In genomic region chr9:112581469-112582176, GRCh38 we compare ENCODE assay signal across 23 cellular contexts.
A peak's percentile ranks its signal among the peaks of the same experiment; 100 is the strongest.
DNase-seq lines count a peak whose midpoint lies in the region; ATAC-seq, FAIRE-seq and TF ChIP-seq lines count a peak whose summit lies in the region.
"Had no signal": no experiment of that assay in that cellular context is flagged by ENCODE, and none has a peak within 500 bp of the region (broad histone marks: within the 10 kb centered on the region; RNA-seq: fewer than 3 reads in every experiment).

No MANE protein-coding gene starts in this region.

- peak; percentile 44 for FAIRE-seq in HepG2 (lab: Jason Lieb, UNC)
- FAIRE-seq: GM18507, K562 had no signal

- H3K4me1 ChIP-seq in HepG2 (ENCODE audit: insufficient read depth, low read length) (peaks cover 51% of the 10 kb centered on the region), right lobe of liver (no peaks in the 10 kb centered on the region), endodermal cell (ENCODE audit: control insufficient read depth, insufficient read depth, low read length) (peaks cover 17% of the 10 kb centered on the region), neural progenitor cell (peaks cover 19% of the 10 kb centered on the region)

- H3K79me2 ChIP-seq in HepG2 (ENCODE audit: insufficient read depth, low read length) (peaks cover 12% of the 10 kb centered on the region), neural progenitor cell (ENCODE audit: low read depth) (peaks cover 99% of the 10 kb centered on the region)

- H3K4me2 ChIP-seq in HepG2 (ENCODE audit: low read depth, low read length) (peak overlapping the region; percentile 49), neural progenitor cell (peak overlapping the region; percentile 32)

- H3K4me3 Mint-ChIP-seq in endodermal cell (no peak overlapping the region), neural progenitor cell (no peak overlapping the region)
- H3K4me3 Mint-ChIP-seq: HFFc6 had no signal

- peak; percentile 96 for ATAC-seq in HepG2
- no peak for ATAC-seq in right lobe of liver
- no peak for ATAC-seq in GM21515 (IDR thresholded peaks at IDR 0.05; ENCODE audit: unreplicated experiment)
- ATAC-seq: K562, Panc1 had no signal

- TF ChIP-seq EP300 in HepG2 (IDR thresholded peaks at IDR 0.05; ENCODE audit: low read depth in 2 of 2, low read length in 2 of 2) (peak in 1 of 2 experiments; percentile 43; a peak in 1 of 4 replicates), HepG2 (CRISPR knock-in tag; IDR thresholded peaks at IDR 0.05; ENCODE audit: borderline replicate concordance) (no peak)

- H3K9ac ChIP-seq in HepG2 (ENCODE audit: insufficient read depth, low read depth, low read length): no peak overlapping the region
- H3K9ac ChIP-seq in endodermal cell (ENCODE audit: extremely low read depth, low read length, poor library complexity, severe bottlenecking): no peak overlapping the region
- H3K9ac ChIP-seq in neural progenitor cell: no peak overlapping the region

- no TSS peak for BruUV-seq in HepG2 (replicated peaks; lab: Mats Ljungman, UMichigan)

- peaks cover 26% of the 10 kb centered on the region for H3K4me1 Mint-ChIP-seq in endodermal cell
- peaks cover 23% of the 10 kb centered on the region for H3K4me1 Mint-ChIP-seq in neural progenitor cell

- H3K27ac Mint-ChIP-seq in endodermal cell (peak overlapping the region; percentile 60), neural progenitor cell (no peak overlapping the region)
- H3K27ac Mint-ChIP-seq: HFFc6 had no signal

- H3K36me3 ChIP-seq in HepG2 (replicated peaks in 1 of 2; ENCODE audit: control insufficient read depth in 1 of 2, insufficient read depth in 2 of 2, low read length in 2 of 2) (peaks cover 2% of the 10 kb centered on the region in 2 experiments; a peak in 2 of 5 replicates), right lobe of liver (no peaks in the 10 kb centered on the region), endodermal cell (ENCODE audit: control insufficient read depth, insufficient read depth, low read length) (peaks cover 1% of the 10 kb centered on the region), neural progenitor cell (no peaks in the 10 kb centered on the region)
- H3K36me3 ChIP-seq: HAP-1 had no signal

- H2AFZ ChIP-seq in HepG2 (ENCODE audit: low read length) (no peak overlapping the region), neural progenitor cell (replicated peaks) (no peak overlapping the region)

- H3K9me3 ChIP-seq in HepG2 (ENCODE audit: low read length) (no peaks in the 10 kb centered on the region), right lobe of liver (no peaks in the 10 kb centered on the region), endodermal cell (ENCODE audit: control insufficient read depth, low read length) (no peaks in the 10 kb centered on the region), neural progenitor cell (ENCODE audit: low read depth) (no peaks in the 10 kb centered on the region)
- H3K9me3 ChIP-seq: HAP-1 had no signal

- no peaks in the 10 kb centered on the region for H3K9me3 Mint-ChIP-seq in endodermal cell
- H3K9me3 Mint-ChIP-seq in neural progenitor cell: peaks cover 1% of the 10 kb centered on the region
- H3K9me3 Mint-ChIP-seq: HFFc6 had no signal

- POLR2A ChIA-PET in HepG2 (lab: Yijun Ruan, JAX): interaction anchor here (1.8 kb wide), 2 partner anchors 11 to 95 kb away, joined by 4 to 5 read pairs; partner anchors contain the start of gene KIAA1958

- in situ Hi-C loops in HepG2 (cut with HindIII; ENCODE audit: extremely low pct_ligation_motif_present, low pct_unique_long_range_greater_than_20kb): no loop called here

- H4K20me1 ChIP-seq in HepG2 (ENCODE audit: insufficient read depth, low read length) (peaks cover 3% of the 10 kb centered on the region), neural progenitor cell (ENCODE audit: low read depth) (peaks cover 93% of the 10 kb centered on the region)

- H3K4me3 ChIP-seq in HepG2 (replicated peaks in 1 of 3; ENCODE audit: insufficient read depth in 1 of 3, low read depth in 2 of 3, low read length in 3 of 3) (no peak overlapping the region), right lobe of liver (no peak overlapping the region), endodermal cell (ENCODE audit: low read length) (no peak overlapping the region), neural progenitor cell (no peak overlapping the region)
- H3K4me3 ChIP-seq: HAP-1, K562 had no signal

- CTCF ChIA-PET in HepG2 (lab: Yijun Ruan, JAX; ENCODE audit: low intra/inter-chr PET ratio, low total read pairs): no interaction called here

- TF ChIP-seq RAD21 in HepG2 (CRISPR knock-in tag; IDR thresholded peaks at IDR 0.05): no peak

- 78% methylated on average over 7 of the region's 7 CpGs for WGBS in HepG2 (ENCODE audit: low lambda C conversion rate)
- WGBS in right lobe of liver (ENCODE audit: insufficient coverage, low coverage, low lambda C conversion rate, missing lambda C conversion rate): 90% methylated on average over 7 of the region's 7 CpGs
- 93 to 94% methylated on average over 5 to 7 of the region's 7 CpGs for WGBS in endodermal cell (ENCODE audit: insufficient coverage in 1 of 2, insufficient read length in 1 of 2), 2 experiments

- peak overlapping the region; percentile 69 for H3K27ac ChIP-seq in HepG2 (ENCODE audit: extremely low read length, insufficient read depth, low read length)
- H3K27ac ChIP-seq in right lobe of liver: no peak overlapping the region
- no peak overlapping the region for H3K27ac ChIP-seq in endodermal cell (ENCODE audit: low read depth, low read length)
- H3K27ac ChIP-seq in neural progenitor cell: no peak overlapping the region
- H3K27ac ChIP-seq: RWPE1 had no signal

- H3K36me3 Mint-ChIP-seq in endodermal cell (ENCODE audit: low read depth) (peaks cover 1% of the 10 kb centered on the region), neural progenitor cell (peaks cover 7% of the 10 kb centered on the region)

- TF ChIP-seq CTCF in HepG2 (CRISPR knock-in tag; IDR thresholded peaks at IDR 0.05) (no peak), right lobe of liver (IDR thresholded peaks at IDR 0.05) (no peak), endodermal cell (conservative IDR thresholded peaks at IDR 0.05) (no peak), neural progenitor cell (IDR thresholded peaks at IDR 0.05) (no peak)

- DNase-seq in HepG2 (ENCODE audit: low spot score): peak; percentile 78
- no peak for DNase-seq in right lobe of liver
- DNase-seq in endodermal cell: no peak
- DNase-seq in neural progenitor cell (ENCODE audit: low spot score): peak; percentile 24
- no peak for DNase-seq in glomerular visceral epithelial cell (ENCODE audit: extremely low spot score)
- no peak for DNase-seq in NCI-H187 (lab: John Stamatoyannopoulos, UW)
- DNase-seq: 8988T, Calu3, DND-41, HFFc6, MV-4-11, NCI-H1105, NCI-H1436 treated with DMSO at 0.1 percent for 48 hours, NCI-H1930, NCI-H2107, NCI-H774, SHP77 had no signal

- no peaks in the 10 kb centered on the region for H3F3A ChIP-seq in neural progenitor cell (ENCODE audit: low read depth)

- intact Hi-C loops in HepG2 (cut with micrococcal nuclease; ENCODE audit: unreplicated experiment): no loop called here
- intact Hi-C loops in right lobe of liver (cut with DNase I): no loop called here

- H3K27me3 Mint-ChIP-seq in endodermal cell (ENCODE audit: insufficient read depth) (no peaks in the 10 kb centered on the region), neural progenitor cell (ENCODE audit: insufficient read depth, low read depth) (no peaks in the 10 kb centered on the region)

- H3K27me3 ChIP-seq in HepG2 (ENCODE audit: control insufficient read depth in 1 of 2, insufficient read depth in 2 of 2, low read length in 2 of 2): no peaks in the 10 kb centered on the region
- no peaks in the 10 kb centered on the region for H3K27me3 ChIP-seq in right lobe of liver
- H3K27me3 ChIP-seq in endodermal cell (ENCODE audit: control insufficient read depth, insufficient read depth, low read length, poor library complexity, severe bottlenecking): no peaks in the 10 kb centered on the region
- H3K27me3 ChIP-seq in neural progenitor cell: no peaks in the 10 kb centered on the region

- TF ChIP-seq POLR2A in HepG2 (IDR thresholded peaks at IDR 0.05; ENCODE audit: insufficient read depth in 1 of 2, low read depth in 2 of 2, low read length in 2 of 2) (no peak), right lobe of liver (IDR thresholded peaks at IDR 0.05) (no peak)

TF ChIP-seq in HepG2, 621 proteins besides CTCF, POLR2A, EP300 and RAD21 (continues in another document):
- TF ChIP-seq FOXO4 (CRISPR knock-in tag; conservative IDR thresholded peaks at IDR 0.05): no peak
- TF ChIP-seq HOMEZ (CRISPR knock-in tag; IDR thresholded peaks at IDR 0.05; ENCODE audit: low read depth): peak; percentile 70; the same call in 1 of the 2 replicates
- TF ChIP-seq ZBTB38 (CRISPR knock-in tag; IDR thresholded peaks at IDR 0.05): no peak
- no peak for TF ChIP-seq XRCC5 (optimal IDR thresholded peaks at IDR 0.05; ENCODE audit: low read length)
- TF ChIP-seq SALL1 (CRISPR knock-in tag; IDR thresholded peaks at IDR 0.05): peak; percentile 61
- peak; percentile 27 for TF ChIP-seq ASH2L (IDR thresholded peaks at IDR 0.05; ENCODE audit: insufficient read length, low read depth, low read length)
- TF ChIP-seq NKX3-1 (CRISPR knock-in tag; IDR thresholded peaks at IDR 0.05): no peak

Comparison
In these comparisons a context has a peak if more than half of its experiments do, and no peak if none do; other contexts are left out.
1. DNase-seq: peak in HepG2 (single experiment) and neural progenitor cell (single experiment); none in right lobe of liver (0 of 3), endodermal cell (single experiment), glomerular visceral epithelial cell (single experiment) and NCI-H187 (0 of 2).